ENCODE assay signal across 13 cellular contexts in the genomic region with DNA sequence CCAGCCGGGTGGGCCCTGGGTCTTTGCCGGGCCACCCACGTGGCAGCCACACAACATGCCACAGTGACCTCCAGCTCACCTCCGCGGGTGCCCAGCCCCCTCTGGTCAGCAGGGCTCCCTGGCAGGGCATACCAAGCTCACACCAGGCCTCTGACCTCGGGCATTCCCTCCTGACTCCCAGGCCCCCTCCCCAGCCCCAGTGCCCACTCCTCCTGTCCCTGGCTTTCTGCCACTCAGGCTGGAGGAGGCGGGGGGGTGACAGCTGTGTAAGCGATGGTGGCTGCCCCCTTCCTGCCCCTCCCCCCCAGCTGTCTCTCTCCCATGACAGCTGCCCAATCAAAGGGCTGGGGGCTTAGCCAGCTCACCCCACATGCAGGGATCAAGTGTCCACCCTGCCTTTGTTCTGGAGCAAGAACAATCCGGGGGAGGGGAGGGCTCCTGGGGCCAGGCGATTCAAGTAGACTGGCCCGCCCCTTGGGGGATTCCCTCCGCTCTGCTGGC. TPM values are rescaled to one million over a fixed set of nuclear protein-coding genes. Genes with fewer than 3 reads are reported as not detected.
DNase-seq lines count a peak whose midpoint lies in the region; ATAC-seq and TF ChIP-seq lines count a peak whose summit lies in the region.
"Had no signal": no experiment of that assay in that cellular context is flagged by ENCODE, and none has a peak within 500 bp of the region (broad histone marks: within the 10 kb centered on the region; RNA-seq: fewer than 3 reads in every experiment).

No MANE protein-coding gene starts in this region.

- intact Hi-C loops in ascending aorta (cut with DNase I): loop anchor here (10.0 kb wide), 1 partner anchor 1349 kb away; the partner anchor contains the start of genes CISH and MAPKAPK3

- H3K27me3 ChIP-seq in ascending aorta: no peaks in the 10 kb centered on the region

- peak overlapping the region; percentile 34 to 48 for H3K27ac ChIP-seq in ascending aorta

- H3K4me3 ChIP-seq in ascending aorta: no peak overlapping the region

- H3K4me1 ChIP-seq in ascending aorta: peaks cover 8 to 35% of the 10 kb centered on the region in 2 donors

- peaks cover 18 to 25% of the 10 kb centered on the region in 2 donors for H3K36me3 ChIP-seq in ascending aorta

- DNase-seq in NCI-H345 (lab: John Stamatoyannopoulos, UW) (peak; percentile 6), NCI-H345 treated with DMSO at 0.1 percent for 48 hours (lab: John Stamatoyannopoulos, UW; ENCODE audit: unreplicated experiment) (no peak), ascending aorta (ENCODE audit: low spot score in 2 of 2) (no peak), left kidney (ENCODE audit: low read depth, low spot score) (peak; percentile 97), superior temporal gyrus (ENCODE audit: extremely low spot score) (peak; percentile 36), NCI-H1105 (lab: John Stamatoyannopoulos, UW) (no peak)
- no peak for DNase-seq in activated effector memory CD4-positive, alpha-beta T cell treated with anti-CD3 and anti-CD28 coated beads, Interleukin-2, amount 50 U/mL, for 16 hours
- DNase-seq: activated CD4-positive, CD25-positive, alpha-beta regulatory T cell; activated naive CD8-positive, alpha-beta T cell treated with anti-CD3 and anti-CD28 coated beads, Interleukin-2, amount 50 U/mL, for 24 hours; foreskin fibroblast had no signal

- no peak for TF ChIP-seq CTCF in ascending aorta (IDR thresholded peaks at IDR 0.05)

- H3K9me3 ChIP-seq in ascending aorta: no peaks in the 10 kb centered on the region

- no peak for ATAC-seq in GM18867 (IDR thresholded peaks at IDR 0.05; ENCODE audit: unreplicated experiment)
- ATAC-seq: activated naive CD8-positive, alpha-beta T cell treated with anti-CD3 and anti-CD28 coated beads, Interleukin-2, amount 50 U/mL, for 24 hours had no signal

RNA-seq across cellular contexts. Expression of gene PCBP4, which starts 3.3 kb away (rescaled TPM):
- total RNA-seq in ascending aorta: 256 TPM

RNA-seq across cellular contexts. Expression of gene GPR62, which starts 8.8 kb away (rescaled TPM):
- total RNA-seq in ascending aorta: not detected
- total RNA-seq: dermis microvascular lymphatic vessel endothelial cell, urinary bladder had no signal

RNA-seq across cellular contexts. Expression of gene ABHD14B, which starts 9.8 kb away (rescaled TPM):
- 46.1 TPM for total RNA-seq in ascending aorta

RNA-seq across cellular contexts. Expression of gene ABHD14A, which starts 10.9 kb away (rescaled TPM):
- 37.4 TPM for total RNA-seq in ascending aorta

RNA-seq across cellular contexts. Expression of gene ACY1, which starts 19.3 kb away (rescaled TPM):
- total RNA-seq in ascending aorta: 94.0 TPM

Comparison
In these comparisons a context has a peak if more than half of its experiments do, and no peak if none do; other contexts are left out.
1. DNase-seq: peak in NCI-H345 (single experiment), left kidney (single experiment) and superior temporal gyrus (single experiment); none in NCI-H345 treated with DMSO at 0.1 percent for 48 hours (single experiment), ascending aorta (0 of 2), activated effector memory CD4-positive, alpha-beta T cell treated with anti-CD3 and anti-CD28 coated beads, Interleukin-2, amount 50 U/mL, for 16 hours (single experiment) and NCI-H1105 (single experiment).